1 cellular context compared by ENCODE assay signal in genomic region chr15:67039349-67040075, GRCh38.
TF ChIP-seq lines count a peak whose summit lies in the region.

No MANE protein-coding gene starts in this region.

TF ChIP-seq in HCT116, 20 proteins besides CTCF, POLR2A, EP300 and RAD21 (continued from another document):
- TF ChIP-seq SP1 (IDR thresholded peaks at IDR 0.05; ENCODE audit: low read depth) (no peak), FOSL1 (IDR thresholded peaks at IDR 0.05; ENCODE audit: low read depth) (no peak), JUND (IDR thresholded peaks at IDR 0.05) (no peak), ZBTB33 (IDR thresholded peaks at IDR 0.05; ENCODE audit: extremely low read depth, insufficient replicate concordance, low read length) (no peak), TCF7L2 (IDR thresholded peaks at IDR 0.05; ENCODE audit: borderline replicate concordance, extremely low read depth, insufficient read depth, insufficient read length) (no peak), SRF (IDR thresholded peaks at IDR 0.05; ENCODE audit: low read depth) (no peak)
